ENCODE assay signal across 8 cellular contexts in genomic region chr15:48507416-48508065, GRCh38.
DNase-seq lines count a peak whose midpoint lies in the region; ATAC-seq, FAIRE-seq and TF ChIP-seq lines count a peak whose summit lies in the region.

No MANE protein-coding gene starts in this region.

- ATAC-seq in GM12878: peak; percentile 96
- no peak for ATAC-seq in T-cell (replicated peaks in 1 of 4)

- peaks cover 38% of the 10 kb centered on the region for H3K4me1 Mint-ChIP-seq in HFFc6 (ENCODE audit: low read depth)
- no peaks in the 10 kb centered on the region for H3K4me1 Mint-ChIP-seq in T-cell

- H3K27ac Mint-ChIP-seq in HFFc6 (peak overlapping the region; percentile 31), T-cell (no peak overlapping the region)

- CTCF ChIA-PET in GM12878 (lab: Yijun Ruan, JAX) (interaction anchor here (0.5 to 3.5 kb wide), 20 partner anchors 9 to 151 kb away, joined by 3 to 14 read pairs (median 3); no protein-coding TSS in a partner anchor), T-cell (lab: Charles Lee) (interaction anchor here in 1 of 2 donors (0.7 kb wide), 1 partner anchor 157 kb away, joined by 3 read pairs; no protein-coding TSS in a partner anchor)

- TF ChIP-seq CTCF in GM10266 (IDR thresholded peaks at IDR 0.05; ENCODE audit: control insufficient read depth, insufficient read depth, low read depth, missing control alignments) (peak; percentile 65), HFFc6 (IDR thresholded peaks at IDR 0.05) (peak; percentile 86), GM12878 (IDR thresholded peaks at IDR 0.05 in 2 of 3, conservative IDR thresholded peaks at IDR 0.05 in 1 of 3; ENCODE audit: control insufficient read depth in 2 of 3, extremely low read depth in 1 of 3, insufficient read depth in 1 of 3, low read depth in 3 of 3, low read length in 3 of 3) (peak; percentile 61 to 87 (median 79)), thyroid gland (IDR thresholded peaks at IDR 0.05) (peak in 5 of 6 experiments; percentile 46 to 75 (median 67))

- no peaks in the 10 kb centered on the region for H4K20me1 ChIP-seq in GM12878 (ENCODE audit: control insufficient read depth, insufficient read depth)

- H3K36me3 Mint-ChIP-seq in HFFc6 (ENCODE audit: low read depth) (peaks cover 81% of the 10 kb centered on the region), T-cell (no peaks in the 10 kb centered on the region)

- H3K4me3 Mint-ChIP-seq in HFFc6 (no peak overlapping the region; the same call in 1 of the 2 replicates), T-cell (no peak overlapping the region)

- no peak overlapping the region for H3K9ac ChIP-seq in GM12878 (ENCODE audit: control insufficient read depth, insufficient read depth, low read length)

- H3K4me1 ChIP-seq in GM12878 (ENCODE audit: control insufficient read depth, insufficient read depth, low read length): no peaks in the 10 kb centered on the region
- peaks cover 4 to 13% of the 10 kb centered on the region in 2 donors for H3K4me1 ChIP-seq in thyroid gland

- no peaks in the 10 kb centered on the region for H3K9me3 Mint-ChIP-seq in HFFc6
- H3K9me3 Mint-ChIP-seq in T-cell: no peaks in the 10 kb centered on the region

- H3K4me2 ChIP-seq in GM12878 (ENCODE audit: control insufficient read depth, insufficient read depth): no peak overlapping the region

- POLR2A ChIA-PET in GM12878 (lab: Charles Lee) (no interaction called here), T-cell (lab: Charles Lee) (interaction anchor here in 1 of 2 donors (0.6 kb wide), 1 partner anchor 35 kb away, joined by 6 read pairs; no protein-coding TSS in a partner anchor)

- no peaks in the 10 kb centered on the region for H3K79me2 ChIP-seq in GM12878 (ENCODE audit: control insufficient read depth, insufficient read depth, low read length)

- H3K27ac ChIP-seq in GM12878 (ENCODE audit: control insufficient read depth, insufficient read depth): no peak overlapping the region
- peak overlapping the region in 2 of 3 donors; percentile 30 to 36 for H3K27ac ChIP-seq in thyroid gland

- no peak for TF ChIP-seq POLR2A in GM12878 (IDR thresholded peaks at IDR 0.05; ENCODE audit: low read depth, low read length)
- no peak for TF ChIP-seq POLR2A in thyroid gland (IDR thresholded peaks at IDR 0.05)

- 0% methylated on average over 2 of the region's 2 CpGs for WGBS in GM12878 (ENCODE audit: insufficient coverage, insufficient replicate concordance, low lambda C conversion rate, missing lambda C conversion rate)
- WGBS in thyroid gland, 2 donors: 47% methylated on average over 2 of the region's 2 CpGs

- no peak overlapping the region for H2AFZ ChIP-seq in GM12878 (ENCODE audit: control insufficient read depth, low read depth, low read length)

- peak; percentile 51 for TF ChIP-seq RAD21 in GM12878 (IDR thresholded peaks at IDR 0.05; ENCODE audit: insufficient read depth, low read depth, low read length)

- H3K4me3 ChIP-seq in GM12878 (no peak overlapping the region), thyroid gland (replicated peaks in 1 of 3) (no peak overlapping the region)

- DNase-seq in AG08396 (ENCODE audit: low spot score) (peak; percentile 31), GM10266 (ENCODE audit: extremely low spot score) (peak; percentile 44), HFFc6 (peak; percentile 55), NCI-H1694 (lab: John Stamatoyannopoulos, UW) (peak; percentile 15), GM12878 (ENCODE audit: low read depth, low spot score) (peak; percentile 8), islet precursor cell (peak; percentile 64), thyroid gland (peak; percentile 48 to 54), T-cell (no peak)

- BruUV-seq in GM12878 (replicated peaks; lab: Mats Ljungman, UMichigan): no TSS peak

- in situ Hi-C loops in GM12878 (cut with MboI): no loop called here

- SMC1A ChIA-PET in GM12878 (lab: Charles Lee; ENCODE audit: uncharacterized antibody, unreplicated experiment): interaction anchor here (0.8 to 1.8 kb wide), 5 partner anchors 11 to 155 kb away, joined by 3 to 5 read pairs (median 4); no protein-coding TSS in a partner anchor

- intact Hi-C loops in GM12878 (cut with micrococcal nuclease; ENCODE audit: unreplicated experiment): loop anchor here (10.0 kb wide), 1 partner anchor 287 kb away; no protein-coding TSS in a partner anchor
- intact Hi-C loops in thyroid gland (cut with DNase I): loop anchor here (10.0 kb wide), 1 partner anchor 137 kb away; the partner anchor contains the start of gene FBN1

- H3K9me3 ChIP-seq in GM12878 (replicated peaks; ENCODE audit: control insufficient read depth, insufficient read depth, low read length) (no peaks in the 10 kb centered on the region), thyroid gland (no peaks in the 10 kb centered on the region)

- H3K27me3 Mint-ChIP-seq in HFFc6 (ENCODE audit: insufficient read depth) (peaks cover 16% of the 10 kb centered on the region), T-cell (no peaks in the 10 kb centered on the region)

- H3K27me3 ChIP-seq in GM12878 (replicated peaks in 1 of 2; ENCODE audit: control insufficient read depth in 2 of 2, insufficient read depth in 2 of 2, low read length in 1 of 2) (no peaks in the 10 kb centered on the region), thyroid gland (no peaks in the 10 kb centered on the region)

- no peak for TF ChIP-seq EP300 in GM12878 (IDR thresholded peaks at IDR 0.05; ENCODE audit: borderline replicate concordance in 1 of 2, control insufficient read depth in 1 of 2, low read depth in 2 of 2, low read length in 2 of 2)

- RAD21 ChIA-PET in GM12878 (lab: Charles Lee; ENCODE audit: unreplicated experiment): interaction anchor here (1.3 kb wide), 1 partner anchor 132 kb away, joined by 3 read pairs; no protein-coding TSS in a partner anchor

- no peaks in the 10 kb centered on the region for H3K36me3 ChIP-seq in GM12878 (ENCODE audit: control insufficient read depth in 2 of 2, insufficient read depth in 2 of 2, low read length in 1 of 2)
- H3K36me3 ChIP-seq in thyroid gland: peaks cover 0 to 17% of the 10 kb centered on the region in 2 donors

- FAIRE-seq in GM12878 (lab: Jason Lieb, UNC): peak; percentile 38

TF ChIP-seq in GM12878, 131 proteins besides CTCF, POLR2A, EP300 and RAD21:
- TF ChIP-seq HDGF (IDR thresholded peaks at IDR 0.05) (no peak), SMC3 (IDR thresholded peaks at IDR 0.05; ENCODE audit: borderline replicate concordance, low read length) (peak; percentile 44; the same call in 1 of the 2 replicates), EGR1 (IDR thresholded peaks at IDR 0.05; ENCODE audit: borderline replicate concordance in 1 of 2, low read depth in 2 of 2, low read length in 2 of 2) (no peak)

Comparison
In these comparisons a context has a peak if more than half of its experiments do, and no peak if none do; other contexts are left out.
1. DNase-seq: peak in AG08396 (single experiment), GM10266 (single experiment), HFFc6 (single experiment), NCI-H1694 (single experiment), GM12878 (single experiment), islet precursor cell (single experiment) and thyroid gland (2 of 2); none in T-cell (0 of 34).
2. Peak in every context shown above with its lines, with median percentiles within 50 percentile points of each other: CTCF ChIP-seq.